1 cellular context compared by ENCODE assay signal in genomic region chr12:92930421-92930820, GRCh38.
TF ChIP-seq lines count a peak whose summit lies in the region.

No MANE protein-coding gene starts in this region.

TF ChIP-seq in HCT116, 20 proteins besides CTCF, POLR2A, EP300 and RAD21 (continued from another document):
- TF ChIP-seq ZBTB33 (IDR thresholded peaks at IDR 0.05; ENCODE audit: extremely low read depth, insufficient replicate concordance, low read length): no peak
- TF ChIP-seq JUND (IDR thresholded peaks at IDR 0.05): no peak
